Comparison of ENCODE assay signal across 1 cellular context in genomic region chr9:89317282-89317681, GRCh38.
TF ChIP-seq lines count a peak whose summit lies in the region.

No MANE protein-coding gene starts in this region.

TF ChIP-seq in K562, 482 proteins besides CTCF, POLR2A, EP300 and RAD21 (continued from another document):
- TF ChIP-seq GMEB1 (CRISPR knock-in tag; IDR thresholded peaks at IDR 0.05) (no peak), NR0B1 (IDR thresholded peaks at IDR 0.05; ENCODE audit: partially characterized antibody) (no peak), POLR2B (IDR thresholded peaks at IDR 0.05; ENCODE audit: low read depth, partially characterized antibody) (peak; percentile 39), FOXK2 (conservative IDR thresholded peaks at IDR 0.05 in 1 of 2, IDR thresholded peaks at IDR 0.05 in 1 of 2; ENCODE audit: low read depth in 2 of 2) (no peak), MNT (conservative IDR thresholded peaks at IDR 0.05) (no peak), HDAC6 (IDR thresholded peaks at IDR 0.05; ENCODE audit: low read depth, low read length) (no peak), RBBP5 (IDR thresholded peaks at IDR 0.05; ENCODE audit: borderline replicate concordance, insufficient read depth, low read length, poor library complexity, severe bottlenecking) (no peak), ZNF124 (CRISPR knock-in tag; IDR thresholded peaks at IDR 0.05) (no peak), MCM2 (IDR thresholded peaks at IDR 0.05; ENCODE audit: low read depth) (no peak), NONO (IDR thresholded peaks at IDR 0.05; ENCODE audit: low read depth in 2 of 2, low read length in 1 of 2) (no peak)
TF ChIP-seq in K562: peak in this region for 4.
